ENCODE assay signal across 9 cellular contexts in genomic region chr22:45553333-45554039, GRCh38. TPM values are rescaled to one million over a fixed set of nuclear protein-coding genes. Genes with fewer than 3 reads are reported as not detected.
DNase-seq lines count a peak whose midpoint lies in the region; ATAC-seq and TF ChIP-seq lines count a peak whose summit lies in the region.
"Had no signal": no experiment of that assay in that cellular context is flagged by ENCODE, and none has a peak within 500 bp of the region (broad histone marks: within the 10 kb centered on the region; RNA-seq: fewer than 3 reads in every experiment).

No MANE protein-coding gene starts in this region.

- no peaks in the 10 kb centered on the region for H3K4me1 Mint-ChIP-seq in immature natural killer cell

- no peaks in the 10 kb centered on the region for H3K36me3 ChIP-seq in breast epithelium

- no peaks in the 10 kb centered on the region for H3K9me3 Mint-ChIP-seq in immature natural killer cell
- H3K9me3 Mint-ChIP-seq: natural killer cell treated with Interleukin-12 subunit alpha and Interleukin-12 subunit beta and Interleukin-15 and Interleukin-18, amount 100 ng/mL, for 72 hours had no signal

- no peaks in the 10 kb centered on the region for H3K36me3 Mint-ChIP-seq in immature natural killer cell
- H3K36me3 Mint-ChIP-seq: natural killer cell treated with Interleukin-12 subunit alpha and Interleukin-12 subunit beta and Interleukin-15 and Interleukin-18, amount 100 ng/mL, for 72 hours had no signal

- H3K27ac ChIP-seq in breast epithelium (peak overlapping the region; percentile 90 to 95), skin epidermis (peak overlapping the region in 19 of 21 experiments; percentile 36 to 92 (median 76))

- DNase-seq in NCI-H1417 (lab: John Stamatoyannopoulos, UW), result peak; percentile 47 to 83 (median 75)
- peak; percentile 74 for DNase-seq in T1000 (lab: John Stamatoyannopoulos, UW)
- DNase-seq in breast epithelium (ENCODE audit: low spot score in 2 of 2), result peak; percentile 83 to 86
- DNase-seq in immature natural killer cell, result peak; percentile 15 to 22 (median 21)

- ATAC-seq in HG02588 (IDR thresholded peaks at IDR 0.05; ENCODE audit: unreplicated experiment) (no peak), GM18505 (IDR thresholded peaks at IDR 0.05; ENCODE audit: unreplicated experiment) (no peak)

- no peak overlapping the region for H3K27ac Mint-ChIP-seq in immature natural killer cell
- H3K27ac Mint-ChIP-seq: natural killer cell treated with Interleukin-12 subunit alpha and Interleukin-12 subunit beta and Interleukin-15 and Interleukin-18, amount 100 ng/mL, for 72 hours had no signal

- no peak for TF ChIP-seq POLR2A in breast epithelium (IDR thresholded peaks at IDR 0.05)
- TF ChIP-seq POLR2A in GM18505 (IDR thresholded peaks at IDR 0.05; ENCODE audit: borderline replicate concordance, extremely low read depth, insufficient read depth, insufficient read length), result no peak

- H3K4me3 ChIP-seq in breast epithelium, result peak overlapping the region in 2 of 3 donors; percentile 10 to 40
- H3K4me3 ChIP-seq in skin epidermis, result no peak overlapping the region

- peaks cover 29 to 44% of the 10 kb centered on the region in 2 donors for H3K4me1 ChIP-seq in breast epithelium

- TF ChIP-seq CTCF in GM12873 (IDR thresholded peaks at IDR 0.05; ENCODE audit: insufficient read depth, low read depth, low read length, missing control alignments), result peak; percentile 89
- peak; percentile 94 to 97 (median 95) for TF ChIP-seq CTCF in breast epithelium (IDR thresholded peaks at IDR 0.05)

- no peaks in the 10 kb centered on the region for H3K27me3 ChIP-seq in breast epithelium

- H3K27me3 Mint-ChIP-seq in immature natural killer cell (ENCODE audit: low read depth in 3 of 3), result peaks cover 0 to 5% (median 0%) of the 10 kb centered on the region in 3 donors

- intact Hi-C loops in breast epithelium (cut with DNase I; ENCODE audit: low total_unique reads), result loop anchor here (5.0 kb wide), 1 partner anchor 101 kb away; no protein-coding TSS in a partner anchor

- H3K9me3 ChIP-seq in breast epithelium, result no peaks in the 10 kb centered on the region

- H3K4me3 Mint-ChIP-seq in immature natural killer cell, result no peak overlapping the region
- H3K4me3 Mint-ChIP-seq: natural killer cell treated with Interleukin-12 subunit alpha and Interleukin-12 subunit beta and Interleukin-15 and Interleukin-18, amount 100 ng/mL, for 72 hours had no signal

RNA-seq across cellular contexts. Expression of gene FBLN1, which starts 50.8 kb away (rescaled TPM):
- 100 to 1,000 TPM; 115 to 293 (median 267) TPM for total RNA-seq in breast epithelium
- not detected for polyA plus RNA-seq in immature natural killer cell
- total RNA-seq: natural killer cell treated with Interleukin-12 subunit alpha and Interleukin-12 subunit beta and Interleukin-15 and Interleukin-18, amount 100 ng/mL, for 72 hours had no signal

Comparison
In these comparisons a context has a peak if more than half of its experiments do, and no peak if none do; other contexts are left out.
1. DNase-seq: peak in every context shown above with its lines; median percentile 84 in breast epithelium; 75 in NCI-H1417; 74 in T1000; 21 in immature natural killer cell.
2. H3K4me3 ChIP-seq: peak in breast epithelium (2 of 3); none in skin epidermis (0 of 7).